Comparison of ENCODE assay signal across 23 cellular contexts in the genomic region with DNA sequence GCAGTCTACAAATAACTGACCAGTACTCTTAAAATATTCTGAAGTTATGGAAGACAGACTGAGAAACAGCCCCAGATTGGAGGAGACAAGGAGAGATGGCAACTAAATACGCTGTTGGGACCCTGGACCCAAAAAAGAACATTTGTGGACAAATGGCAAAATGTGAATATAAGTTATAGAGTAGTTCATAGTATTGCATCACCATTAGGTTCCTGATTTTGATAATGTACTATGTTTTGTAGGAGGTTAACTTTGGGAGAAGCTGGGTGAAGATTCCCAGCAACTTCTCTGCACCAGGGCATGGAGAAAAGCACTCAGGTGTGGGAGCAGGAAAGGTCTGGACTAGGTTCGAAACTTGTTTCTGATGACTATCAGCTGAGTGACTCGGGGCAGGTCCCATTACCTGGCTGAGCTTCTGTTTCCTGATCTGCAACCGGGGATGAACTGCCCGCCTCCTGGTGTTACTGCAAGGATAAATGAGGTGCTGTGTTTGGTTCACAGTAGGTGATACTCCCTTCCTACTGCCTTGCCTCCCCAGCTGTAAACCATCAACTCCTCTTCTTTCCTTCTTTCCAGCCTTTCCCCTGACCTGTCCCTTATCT.
"Had no signal": no experiment of that assay in that cellular context is flagged by ENCODE, and none has a peak within 500 bp of the region (broad histone marks: within the 10 kb centered on the region; RNA-seq: fewer than 3 reads in every experiment).

No MANE protein-coding gene starts in this region.

- H3K9me3 ChIP-seq: left lung, ovary, psoas muscle, right atrium auricular region, thyroid gland had no signal

- H3K4me3 ChIP-seq: coronary artery, left lung, lung, neural progenitor cell, ovary, psoas muscle, right atrium auricular region, thyroid gland had no signal

- H3K27ac ChIP-seq: coronary artery, epithelial cell of prostate, left lung, neural progenitor cell, right atrium auricular region, thyroid gland had no signal

- DNase-seq: activated B cell treated with CpG ODN at 0.5 μM for 24 hours; activated CD4-positive, alpha-beta memory T cell treated with anti-CD3 and anti-CD28 coated beads for 36 hours; activated CD4-positive, alpha-beta T cell treated with anti-CD3 and anti-CD28 coated beads for 4 hours; activated effector memory CD4-positive, alpha-beta T cell treated with Interleukin-2 at 50 U/mL for 16 hours; activated naive CD4-positive, alpha-beta T cell treated with anti-CD3 and anti-CD28 coated beads for 36 hours; activated T-cell treated with anti-CD3 and anti-CD28 coated beads, Interleukin-2, amount 50 U/mL, for 72 hours; cerebellar nuclear complex; endodermal cell; foreskin fibroblast; left lung; naive B cell; ovary; psoas muscle; stimulated activated CD4-positive, alpha-beta T cell treated with anti-CD3 and anti-CD28 coated beads, Interleukin-4, amount 100 ng/mL, for 24 hours; stimulated activated naive CD8-positive, alpha-beta T cell treated with anti-CD3 and anti-CD28 coated beads, Interleukin-15, Interleukin-2, amounts not matched to agents 100 U/mL and 50 U/mL, for 24 hours; T-helper 1 cell; T1000; thyroid gland had no signal

- H3K36me3 Mint-ChIP-seq: activated CD4-positive, alpha-beta memory T cell treated with anti-CD3 and anti-CD28 coated beads for 36 hours; naive B cell; neural progenitor cell had no signal

- H2AFZ ChIP-seq: neural progenitor cell had no signal

- H3K4me1 Mint-ChIP-seq: activated B cell treated with CpG ODN at 0.5 μM for 24 hours, naive B cell had no signal

- H3K4me3 Mint-ChIP-seq: activated B cell treated with CpG ODN at 0.5 μM for 24 hours; activated CD4-positive, alpha-beta memory T cell treated with anti-CD3 and anti-CD28 coated beads for 36 hours; activated naive CD4-positive, alpha-beta T cell treated with anti-CD3 and anti-CD28 coated beads for 36 hours; activated T-cell treated with anti-CD3 and anti-CD28 coated beads, Interleukin-2, amount 50 U/mL, for 72 hours; endodermal cell; naive B cell; neural progenitor cell had no signal

- H3K27ac Mint-ChIP-seq: activated B cell treated with CpG ODN at 0.5 μM for 24 hours; activated CD4-positive, alpha-beta memory T cell treated with anti-CD3 and anti-CD28 coated beads for 36 hours; activated naive CD4-positive, alpha-beta T cell treated with anti-CD3 and anti-CD28 coated beads for 36 hours; activated T-cell treated with anti-CD3 and anti-CD28 coated beads, Interleukin-2, amount 50 U/mL, for 72 hours; endodermal cell; naive B cell; neural progenitor cell had no signal

- H3K9me3 Mint-ChIP-seq: activated B cell treated with CpG ODN at 0.5 μM for 24 hours; activated CD4-positive, alpha-beta memory T cell treated with anti-CD3 and anti-CD28 coated beads for 36 hours; activated naive CD4-positive, alpha-beta T cell treated with anti-CD3 and anti-CD28 coated beads for 36 hours; naive B cell had no signal

- H3K4me2 ChIP-seq: neural progenitor cell had no signal

- H3K9ac ChIP-seq: neural progenitor cell had no signal

- H3K4me1 ChIP-seq: thyroid gland had no signal

- ATAC-seq: activated T-cell treated with anti-CD3 and anti-CD28 coated beads, Interleukin-2, amount 50 U/mL, for 72 hours; left lung; psoas muscle; stimulated activated naive CD8-positive, alpha-beta T cell treated with anti-CD3 and anti-CD28 coated beads, Interleukin-15, Interleukin-2, amounts not matched to agents 100 U/mL and 50 U/mL, for 24 hours had no signal

- H3K36me3 ChIP-seq: left lung, neural progenitor cell, ovary, right atrium auricular region, thyroid gland had no signal

- H3K27me3 Mint-ChIP-seq: activated CD4-positive, alpha-beta memory T cell treated with anti-CD3 and anti-CD28 coated beads for 36 hours had no signal

- H3K27me3 ChIP-seq: left lung, neural progenitor cell, ovary, right atrium auricular region, thyroid gland had no signal
